Comparison of ENCODE assay signal across 13 cellular contexts in genomic region chr5:172866802-172867748, GRCh38. TPM values are rescaled to one million over a fixed set of nuclear protein-coding genes. Genes with fewer than 3 reads are reported as not detected.
A peak's percentile ranks its signal among the peaks of the same experiment; 100 is the strongest.
DNase-seq lines count a peak whose midpoint lies in the region; ATAC-seq and TF ChIP-seq lines count a peak whose summit lies in the region.
"Had no signal": no experiment of that assay in that cellular context is flagged by ENCODE, and none has a peak within 500 bp of the region (broad histone marks: within the 10 kb centered on the region; RNA-seq: fewer than 3 reads in every experiment).

No MANE protein-coding gene starts in this region.

- no peak for TF ChIP-seq CTCF in HCT116 (IDR thresholded peaks at IDR 0.05 in 2 of 3, conservative IDR thresholded peaks at IDR 0.05 in 1 of 3; ENCODE audit: borderline replicate concordance in 1 of 3, insufficient read depth in 1 of 3, low read depth in 2 of 3, low read length in 2 of 3)
- no peak for TF ChIP-seq CTCF in right lobe of liver (IDR thresholded peaks at IDR 0.05)
- TF ChIP-seq CTCF in colonic mucosa (IDR thresholded peaks at IDR 0.05): no peak

- H3K9me2 ChIP-seq in HCT116 (ENCODE audit: insufficient read depth): no peaks in the 10 kb centered on the region

- DNase-seq in HCT116 (ENCODE audit: low read depth, low spot score) (no peak), right lobe of liver (peak; percentile 48 to 88 (median 83)), colonic mucosa (no peak)
- no peak for DNase-seq in activated CD4-positive, alpha-beta T cell treated with anti-CD3 and anti-CD28 coated beads for 48 hours
- DNase-seq: activated CD8-positive, alpha-beta T cell treated with anti-CD3 and anti-CD28 coated beads for 36 hours; activated naive CD8-positive, alpha-beta T cell treated with anti-CD3 and anti-CD28 coated beads, Interleukin-2, amount 50 U/mL, for 24 hours; Karpas-422; T-cell had no signal

- no peak for ATAC-seq in HCT116
- peak; percentile 1 to 63 (median 44) for ATAC-seq in right lobe of liver
- no peak for ATAC-seq in GM19023 (IDR thresholded peaks at IDR 0.05; ENCODE audit: unreplicated experiment)
- no peak for ATAC-seq in esophagus mucosa
- ATAC-seq: activated CD8-positive, alpha-beta T cell treated with anti-CD3 and anti-CD28 coated beads for 36 hours; activated naive CD8-positive, alpha-beta T cell treated with anti-CD3 and anti-CD28 coated beads, Interleukin-2, amount 50 U/mL, for 24 hours; stimulated activated effector memory CD8-positive, alpha-beta T cell treated with anti-CD3 and anti-CD28 coated beads, Interleukin-12 subunit alpha, Interleukin-12 subunit beta, amount 100 ng/mL, for 72 hours; T-cell had no signal

- H3K27ac ChIP-seq in HCT116 (ENCODE audit: low read depth, low read length): no peak overlapping the region
- peak overlapping the region; percentile 90 for H3K27ac ChIP-seq in cingulate gyrus (ENCODE audit: low read depth, low read length)
- peak overlapping the region; percentile 72 to 93 (median 85) for H3K27ac ChIP-seq in right lobe of liver
- H3K27ac ChIP-seq in stomach smooth muscle (ENCODE audit: low read length): peak overlapping the region; percentile 94
- no peak overlapping the region for H3K27ac ChIP-seq in colonic mucosa

- H3K9me3 ChIP-seq in HCT116 (ENCODE audit: control insufficient read depth in 1 of 2, insufficient read depth in 1 of 2, low read depth in 1 of 2, low read length in 2 of 2) (no peaks in the 10 kb centered on the region), right lobe of liver (no peaks in the 10 kb centered on the region), stomach smooth muscle (ENCODE audit: control insufficient read depth in 2 of 2, low read length in 2 of 2) (no peaks in the 10 kb centered on the region), colonic mucosa (no peaks in the 10 kb centered on the region)

- 26% methylated on average over 4 of the region's 9 CpGs for WGBS in right lobe of liver (ENCODE audit: insufficient coverage, low coverage, low lambda C conversion rate, missing lambda C conversion rate)

- no peaks in the 10 kb centered on the region for H3K36me3 ChIP-seq in HCT116 (ENCODE audit: control insufficient read depth in 1 of 2, insufficient read depth in 2 of 2, low read length in 2 of 2)
- H3K36me3 ChIP-seq in right lobe of liver: peaks cover 0 to 4% (median 0%) of the 10 kb centered on the region in 4 donors
- H3K36me3 ChIP-seq in stomach smooth muscle (ENCODE audit: control insufficient read depth in 2 of 2, insufficient read depth in 2 of 2, low read length in 2 of 2): no peaks in the 10 kb centered on the region
- H3K36me3 ChIP-seq in colonic mucosa: no peaks in the 10 kb centered on the region

- peaks cover 7% of the 10 kb centered on the region; the same call in 1 of the 2 replicates for H3K79me2 ChIP-seq in HCT116 (ENCODE audit: insufficient read depth, low read length)

- no peak overlapping the region for H2AFZ ChIP-seq in HCT116 (ENCODE audit: low read depth, low read length, poor library complexity, severe bottlenecking)

- H3K27me3 ChIP-seq in HCT116 (ENCODE audit: insufficient read depth, low read length) (no peaks in the 10 kb centered on the region), right lobe of liver (no peaks in the 10 kb centered on the region), stomach smooth muscle (ENCODE audit: control insufficient read depth in 1 of 2, insufficient read depth in 2 of 2, low read length in 2 of 2) (no peaks in the 10 kb centered on the region), colonic mucosa (no peaks in the 10 kb centered on the region)

- H3K4me3 ChIP-seq in HCT116 (replicated peaks in 1 of 2; ENCODE audit: low read depth in 1 of 2, low read length in 2 of 2) (no peak overlapping the region), right lobe of liver (no peak overlapping the region), stomach smooth muscle (ENCODE audit: low read length in 2 of 2) (peak overlapping the region in 1 of 2 donors; percentile 47), colonic mucosa (no peak overlapping the region)

- intact Hi-C loops in HCT116 (cut with micrococcal nuclease): no loop called here
- intact Hi-C loops in right lobe of liver (cut with DNase I): no loop called here
- intact Hi-C loops in colonic mucosa (cut with DNase I): no loop called here

- H3K9ac ChIP-seq in HCT116 (ENCODE audit: low read length) (no peak overlapping the region), stomach smooth muscle (ENCODE audit: low read length in 2 of 2) (peak overlapping the region; percentile 58 to 64), colonic mucosa (ENCODE audit: low read depth in 2 of 2, low read length in 2 of 2) (no peak overlapping the region)

- TF ChIP-seq POLR2A in HCT116 (IDR thresholded peaks at IDR 0.05; ENCODE audit: borderline replicate concordance, extremely low read depth, insufficient read depth, insufficient read length): no peak
- peak; percentile 35 for TF ChIP-seq POLR2A in right lobe of liver (IDR thresholded peaks at IDR 0.05)

- no TSS peak for BruUV-seq in HCT116 (replicated peaks; lab: Mats Ljungman, UMichigan)

- CTCF ChIA-PET in HCT116 (lab: Charles Lee): no interaction called here

- RAD21 ChIA-PET in HCT116 (lab: Charles Lee; ENCODE audit: low non-redundant PET in 1 of 2, low total read pairs in 2 of 2, uncharacterized antibody in 2 of 2, unreplicated experiment in 2 of 2): no interaction called here

- peaks cover 45 to 49% of the 10 kb centered on the region in 2 experiments for H3K4me1 ChIP-seq in HCT116 (ENCODE audit: control insufficient read depth in 1 of 2, insufficient read depth in 2 of 2, low read length in 2 of 2)
- peaks cover 2 to 65% (median 39%) of the 10 kb centered on the region in 4 donors for H3K4me1 ChIP-seq in right lobe of liver
- peaks cover 69% of the 10 kb centered on the region for H3K4me1 ChIP-seq in stomach smooth muscle (ENCODE audit: control insufficient read depth, insufficient read depth, low read length)
- peaks cover 3% of the 10 kb centered on the region for H3K4me1 ChIP-seq in colonic mucosa

- no peaks in the 10 kb centered on the region for H4K20me1 ChIP-seq in HCT116 (ENCODE audit: insufficient read depth)

- POLR2A ChIA-PET in HCT116 (lab: Charles Lee): no interaction called here

- no peak for TF ChIP-seq RAD21 in HCT116 (IDR thresholded peaks at IDR 0.05; ENCODE audit: low read depth)

- H3K4me2 ChIP-seq in HCT116 (ENCODE audit: low read length): peak overlapping the region; percentile 71; the same call in 1 of the 2 replicates

TF ChIP-seq in HCT116, 20 proteins besides CTCF, POLR2A, EP300 and RAD21:
- TF ChIP-seq ZNF274 (IDR thresholded peaks at IDR 0.05; ENCODE audit: low read depth, low read length): no peak
- no peak for TF ChIP-seq YY1 (IDR thresholded peaks at IDR 0.05; ENCODE audit: extremely low read depth, insufficient replicate concordance, low read depth, low read length)
- TF ChIP-seq JUND (IDR thresholded peaks at IDR 0.05): no peak
- TF ChIP-seq EZH2phosphoT487 (IDR thresholded peaks at IDR 0.05; ENCODE audit: borderline replicate concordance): no peak
- no peak for TF ChIP-seq REST (IDR thresholded peaks at IDR 0.05; ENCODE audit: low read depth)
- no peak for TF ChIP-seq EZH2 (IDR thresholded peaks at IDR 0.05)
- TF ChIP-seq POLR2AphosphoS5 (IDR thresholded peaks at IDR 0.05; ENCODE audit: low read depth, low read length): no peak
- TF ChIP-seq SIN3A (IDR thresholded peaks at IDR 0.05; ENCODE audit: low read depth): no peak
- TF ChIP-seq EGR1 (IDR thresholded peaks at IDR 0.05; ENCODE audit: low read depth): no peak

RNA-seq across cellular contexts. Expression of gene ERGIC1, which starts 33.0 kb away (rescaled TPM):
- total RNA-seq in HCT116 (2021; ENCODE audit: unreplicated experiment) (73.3 TPM), right lobe of liver (100 to 1,000 TPM; 103 to 264 (median 154) TPM), colonic mucosa (100 to 1,000 TPM; 173 to 191 TPM), esophagus mucosa (58.3 TPM)
- polyA plus RNA-seq in HCT116 (2012): 85.5 and 90.7 TPM in 2 replicates

Comparison
In these comparisons a context has a peak if more than half of its experiments do, and no peak if none do; other contexts are left out.
1. ATAC-seq: peak in right lobe of liver (4 of 4); none in HCT116 (single experiment), GM19023 (single experiment) and esophagus mucosa (single experiment).
2. DNase-seq: peak in right lobe of liver (3 of 3); none in HCT116 (single experiment), colonic mucosa (single experiment) and activated CD4-positive, alpha-beta T cell treated with anti-CD3 and anti-CD28 coated beads for 48 hours (single experiment).
3. H3K27ac ChIP-seq: peak in cingulate gyrus (single experiment), right lobe of liver (3 of 3) and stomach smooth muscle (single experiment); none in HCT116 (single experiment) and colonic mucosa (single experiment).
4. H3K9ac ChIP-seq: peak in stomach smooth muscle (2 of 2); none in HCT116 (single experiment) and colonic mucosa (0 of 2).